In genomic region chr22:33331017-33331416, GRCh38 we compare ENCODE assay signal across 33 cellular contexts.
"Had no signal": no experiment of that assay in that cellular context is flagged by ENCODE, and none has a peak within 500 bp of the region (broad histone marks: within the 10 kb centered on the region; RNA-seq: fewer than 3 reads in every experiment).

No MANE protein-coding gene starts in this region.

- H3K4me3 ChIP-seq: adrenal gland, body of pancreas, breast epithelium had no signal

- DNase-seq: activated B cell treated with CpG ODN at 0.5 μM for 24 hours; activated CD4-positive, alpha-beta memory T cell treated with anti-CD3 and anti-CD28 coated beads for 36 hours; activated CD4-positive, alpha-beta T cell treated with anti-CD3 and anti-CD28 coated beads for 4 hours; activated CD4-positive, alpha-beta T cell treated with anti-CD3 and anti-CD28 coated beads, Interleukin-2, amount 10 ng/mL, durations not matched to agents 24 days and 14 days; activated CD4-positive, alpha-beta T cell treated with anti-CD3 and anti-CD28 coated beads, Interleukin-2, amount 50 U/mL, for 1 hour; activated CD4-positive, alpha-beta T cell treated with anti-CD3 and anti-CD28 coated beads, Interleukin-2, amount 50 U/mL, for 4 hours; activated CD4-positive, CD25-positive, alpha-beta regulatory T cell treated with anti-CD3 and anti-CD28 coated beads, Interleukin-2, amount 50 U/mL, for 72 hours; activated CD8-positive, alpha-beta memory T cell treated with anti-CD3 and anti-CD28 coated beads, Interleukin-2, amount 50 U/mL, for 4 hours; activated CD8-positive, alpha-beta T cell treated with anti-CD3 and anti-CD28 coated beads for 36 hours; activated effector memory CD4-positive, alpha-beta T cell treated with anti-CD3 and anti-CD28 coated beads, Interleukin-2, amount 50 U/mL, for 16 hours; activated gamma-delta T cell treated with Interleukin-2 at 50 U/mL for 16 hours; activated naive CD4-positive, alpha-beta T cell; activated naive CD4-positive, alpha-beta T cell treated with anti-CD3 and anti-CD28 coated beads for 36 hours; activated naive CD4-positive, alpha-beta T cell treated with anti-CD3 and anti-CD28 coated beads, Interleukin-2, amount 50 U/mL, for 16 hours; activated naive CD8-positive, alpha-beta T cell treated with anti-CD3 and anti-CD28 coated beads for 36 hours; activated T-cell treated with anti-CD3 and anti-CD28 coated beads for 4 hours; activated T-cell treated with anti-CD3 and anti-CD28 coated beads, Interleukin-2, amount 50 U/mL, for 1 hour; activated T-cell treated with anti-CD3 and anti-CD28 coated beads, Interleukin-2, amount 50 U/mL, for 4 hours; activated T-cell treated with anti-CD3 and anti-CD28 coated beads, Interleukin-2, amount 50 U/mL, for 72 hours; adrenal gland; amniotic stem cell; aorta; body of pancreas; brain microvascular endothelial cell; central memory CD4-positive, alpha-beta T cell; T-helper 1 cell; T-helper 2 cell; T-helper 9 cell had no signal

- H3K36me3 ChIP-seq: adrenal gland, brain microvascular endothelial cell, breast epithelium had no signal

- H3K27ac ChIP-seq: adrenal gland, body of pancreas, brain microvascular endothelial cell, breast epithelium had no signal

- H3K9me3 ChIP-seq: adrenal gland, body of pancreas, breast epithelium had no signal

- ATAC-seq: activated CD8-positive, alpha-beta T cell treated with anti-CD3 and anti-CD28 coated beads for 36 hours; activated naive CD4-positive, alpha-beta T cell treated with anti-CD3 and anti-CD28 coated beads, Interleukin-2, amount 50 U/mL, for 72 hours; activated T-cell treated with anti-CD3 and anti-CD28 coated beads, Interleukin-2, amount 50 U/mL, for 4 hours; activated T-cell treated with anti-CD3 and anti-CD28 coated beads, Interleukin-2, amount 50 U/mL, for 72 hours; activated T-helper 17 cell treated with anti-CD3 and anti-CD28 coated beads, Interleukin-2, amount 50 U/mL, for 72 hours; body of pancreas had no signal

- H3K4me1 ChIP-seq: adrenal gland, breast epithelium had no signal

- FAIRE-seq: astrocyte, TTC549 had no signal

- H3K27me3 ChIP-seq: adrenal gland, body of pancreas, brain microvascular endothelial cell, breast epithelium had no signal
